In the genomic region with DNA sequence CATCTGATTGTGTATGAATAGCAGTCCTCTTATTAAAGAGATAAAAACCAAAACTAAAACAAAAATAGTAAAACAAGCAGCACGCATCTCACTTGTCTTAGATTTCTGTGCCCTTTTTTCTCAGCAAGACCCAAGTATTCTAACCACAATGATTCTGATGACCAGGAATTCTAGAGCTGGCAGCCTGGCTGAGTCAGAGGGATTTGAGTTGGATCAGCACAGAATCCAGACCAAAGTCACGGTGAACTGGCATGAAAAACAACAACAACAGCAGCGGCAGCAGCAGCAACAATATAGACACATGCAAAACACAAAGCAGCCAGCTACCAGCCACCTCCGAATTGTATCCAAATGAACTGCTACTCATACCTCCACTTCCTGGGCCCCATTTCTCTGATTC, we compare ENCODE assay signal across 1 cellular context.
TF ChIP-seq lines count a peak whose summit lies in the region.

No MANE protein-coding gene starts in this region.

TF ChIP-seq in SK-N-SH, 30 proteins besides CTCF, POLR2A, EP300 and RAD21 (continued from another document):
- TF ChIP-seq SMC3 (IDR thresholded peaks at IDR 0.05; ENCODE audit: low read depth, low read length) (no peak), ELF1 (IDR thresholded peaks at IDR 0.05) (no peak), YY1 (IDR thresholded peaks at IDR 0.05; ENCODE audit: low read depth) (no peak), SIN3A (IDR thresholded peaks at IDR 0.05; ENCODE audit: borderline replicate concordance, low read depth, low read length) (no peak), RCOR1 (IDR thresholded peaks at IDR 0.05; ENCODE audit: low read length) (no peak), JUND (IDR thresholded peaks at IDR 0.05) (peak; percentile 58)
- TF ChIP-seq, protein P1, sequence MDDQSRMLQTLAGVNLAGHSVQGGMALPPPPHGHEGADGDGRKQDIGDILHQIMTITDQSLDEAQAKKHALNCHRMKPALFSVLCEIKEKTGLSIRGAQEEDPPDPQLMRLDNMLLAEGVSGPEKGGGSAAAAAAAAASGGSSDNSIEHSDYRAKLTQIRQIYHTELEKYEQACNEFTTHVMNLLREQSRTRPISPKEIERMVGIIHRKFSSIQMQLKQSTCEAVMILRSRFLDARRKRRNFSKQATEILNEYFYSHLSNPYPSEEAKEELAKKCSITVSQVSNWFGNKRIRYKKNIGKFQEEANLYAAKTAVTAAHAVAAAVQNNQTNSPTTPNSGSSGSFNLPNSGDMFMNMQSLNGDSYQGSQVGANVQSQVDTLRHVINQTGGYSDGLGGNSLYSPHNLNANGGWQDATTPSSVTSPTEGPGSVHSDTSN (IDR thresholded peaks at IDR 0.05), result peak; percentile 29; the same call in 1 of the 2 replicates
- TF ChIP-seq, protein P2, sequence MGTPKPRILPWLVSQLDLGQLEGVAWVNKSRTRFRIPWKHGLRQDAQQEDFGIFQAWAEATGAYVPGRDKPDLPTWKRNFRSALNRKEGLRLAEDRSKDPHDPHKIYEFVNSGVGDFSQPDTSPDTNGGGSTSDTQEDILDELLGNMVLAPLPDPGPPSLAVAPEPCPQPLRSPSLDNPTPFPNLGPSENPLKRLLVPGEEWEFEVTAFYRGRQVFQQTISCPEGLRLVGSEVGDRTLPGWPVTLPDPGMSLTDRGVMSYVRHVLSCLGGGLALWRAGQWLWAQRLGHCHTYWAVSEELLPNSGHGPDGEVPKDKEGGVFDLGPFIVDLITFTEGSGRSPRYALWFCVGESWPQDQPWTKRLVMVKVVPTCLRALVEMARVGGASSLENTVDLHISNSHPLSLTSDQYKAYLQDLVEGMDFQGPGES (IDR thresholded peaks at IDR 0.05; ENCODE audit: low read depth, low read length), result no peak
TF ChIP-seq in SK-N-SH: peak in this region for 7.
